ENCODE assay signal across 17 cellular contexts in the genomic region with DNA sequence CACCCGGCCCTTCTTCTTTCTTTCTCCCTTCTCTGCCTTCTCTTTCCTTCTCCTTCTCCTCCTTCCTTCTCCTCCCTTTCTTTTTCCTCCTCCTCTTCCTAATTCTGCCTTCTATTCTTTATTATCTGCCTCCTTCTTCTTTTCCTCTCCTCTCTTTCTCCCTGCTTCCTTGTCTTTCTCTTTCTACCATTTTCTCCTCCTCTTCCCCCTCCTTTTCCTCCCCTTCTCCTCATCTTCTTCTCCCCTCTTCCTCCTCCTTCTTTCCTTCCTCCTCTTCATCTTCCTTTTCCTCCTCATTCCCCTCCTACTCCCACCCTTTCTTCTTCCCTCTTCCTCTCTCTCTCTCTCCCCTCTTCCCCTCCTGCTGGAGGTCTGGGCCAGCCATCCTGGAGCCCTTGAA.
"Had no signal": no experiment of that assay in that cellular context is flagged by ENCODE, and none has a peak within 500 bp of the region (broad histone marks: within the 10 kb centered on the region; RNA-seq: fewer than 3 reads in every experiment).

No MANE protein-coding gene starts in this region.

- DNase-seq: colonic mucosa; dermis blood vessel endothelial cell; erythroblast; foreskin keratinocyte; immature natural killer cell; left lung; lower lobe of right lung; midbrain; sigmoid colon; stimulated activated CD4-positive, alpha-beta T cell treated with anti-CD3 and anti-CD28 coated beads, Interleukin-12 subunit alpha, Interleukin-12 subunit beta, amount 100 ng/mL, for 4 hours; stimulated activated naive CD4-positive, alpha-beta T cell treated with Interleukin-2 at 50 U/mL for 16 hours; transverse colon had no signal

- H3K9me3 ChIP-seq: colonic mucosa, lower lobe of right lung, right atrium auricular region, thoracic aorta, transverse colon had no signal

- H3K9me3 Mint-ChIP-seq: immature natural killer cell, neural crest cell had no signal

- H3K27me3 ChIP-seq: colonic mucosa, foreskin keratinocyte, left lung, right atrium auricular region, sigmoid colon, transverse colon had no signal

- H3K4me3 ChIP-seq: colonic mucosa, left lung, lower lobe of right lung, right atrium auricular region, sigmoid colon, skin epidermis, thoracic aorta, transverse colon had no signal

- H3K4me3 Mint-ChIP-seq: immature natural killer cell, memory B cell, neural crest cell had no signal

- H3K36me3 ChIP-seq: colonic mucosa, left lung, lower lobe of right lung, right atrium auricular region, sigmoid colon, thoracic aorta, transverse colon had no signal

- H3K27ac ChIP-seq: colonic mucosa, foreskin keratinocyte, left lung, lower lobe of right lung, right atrium auricular region, sigmoid colon, skin epidermis, thoracic aorta, transverse colon had no signal

- ATAC-seq: foreskin keratinocyte, left lung, lower lobe of right lung had no signal

- H3K27ac Mint-ChIP-seq: immature natural killer cell, memory B cell had no signal

- H3K4me1 ChIP-seq: colonic mucosa, left lung, lower lobe of right lung, sigmoid colon, transverse colon had no signal
